In the genomic region with DNA sequence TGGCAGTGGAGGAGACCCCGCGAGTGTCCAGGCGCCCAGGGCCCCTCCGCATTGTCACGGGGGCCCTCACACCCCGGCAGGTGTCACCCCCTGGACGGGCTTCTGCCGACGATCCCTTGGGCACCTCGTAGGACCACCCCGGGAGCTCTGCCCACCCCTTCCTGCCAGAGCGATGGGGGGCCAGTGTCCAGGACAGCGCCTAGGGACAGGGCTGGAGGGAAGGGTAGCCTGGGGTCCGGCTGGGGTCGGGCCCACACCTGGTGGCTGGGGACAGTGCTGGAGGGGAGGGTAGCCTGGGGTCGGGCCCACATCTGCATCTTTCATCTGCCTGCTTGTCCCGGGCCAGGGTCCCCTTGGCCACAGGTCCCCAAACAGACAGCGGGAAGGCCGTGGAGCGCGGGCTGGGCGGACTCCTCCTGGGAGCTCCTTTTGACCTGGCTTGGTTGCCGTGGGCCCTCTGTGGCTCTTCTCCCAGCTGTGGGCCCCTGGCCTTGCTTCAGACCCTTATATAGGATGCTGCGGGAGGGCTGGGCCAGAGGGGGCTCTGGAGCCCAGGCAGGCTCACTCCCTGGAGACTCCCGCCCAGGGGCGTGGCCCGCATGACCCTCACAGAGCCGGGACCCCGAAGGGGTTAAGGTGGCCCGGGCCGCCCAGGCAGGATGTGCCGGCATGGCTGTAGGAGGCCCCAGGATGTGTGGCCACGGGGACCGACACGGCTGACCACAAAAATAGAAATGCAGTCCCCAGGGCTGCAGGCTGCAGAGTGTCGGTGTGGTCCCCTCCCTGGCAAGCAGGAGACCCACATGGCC, we compare ENCODE assay signal across 10 cellular contexts.
A peak's percentile ranks its signal among the peaks of the same experiment; 100 is the strongest.
DNase-seq lines count a peak whose midpoint lies in the region; ATAC-seq and TF ChIP-seq lines count a peak whose summit lies in the region.
"Had no signal": no experiment of that assay in that cellular context is flagged by ENCODE, and none has a peak within 500 bp of the region (broad histone marks: within the 10 kb centered on the region; RNA-seq: fewer than 3 reads in every experiment).

No MANE protein-coding gene starts in this region.

- peaks cover 85% of the 10 kb centered on the region for H3K27me3 ChIP-seq in IMR-90 (ENCODE audit: control insufficient read depth, insufficient read depth, low read length)
- no peaks in the 10 kb centered on the region for H3K27me3 ChIP-seq in endocrine pancreas (ENCODE audit: control insufficient read depth, insufficient read depth, low read length)

- POLR2A ChIA-PET in IMR-90 (lab: Charles Lee; ENCODE audit: unreplicated experiment), result no interaction called here

- no peak overlapping the region for H4K8ac ChIP-seq in IMR-90 (ENCODE audit: low read depth in 2 of 2, low read length in 2 of 2)

- no peak overlapping the region for H3K14ac ChIP-seq in IMR-90 (replicated peaks; ENCODE audit: low read depth, low read length)

- CTCF ChIA-PET in IMR-90 (lab: Yijun Ruan, JAX), result no interaction called here

- H3K9ac ChIP-seq in IMR-90 (ENCODE audit: low read depth, low read length), result no peak overlapping the region
- peak overlapping the region; percentile 82 for H3K9ac ChIP-seq in endocrine pancreas (ENCODE audit: control insufficient read depth, insufficient read depth, low read length)

- H3K18ac ChIP-seq in IMR-90 (ENCODE audit: low read depth, low read length), result no peak overlapping the region

- no peaks in the 10 kb centered on the region for H4K20me1 ChIP-seq in IMR-90 (ENCODE audit: insufficient read depth, low read length)

- no peaks in the 10 kb centered on the region for H3K9me1 ChIP-seq in IMR-90 (ENCODE audit: insufficient read depth, low read length)

- H4K5ac ChIP-seq in IMR-90 (ENCODE audit: low read depth, low read length), result no peak overlapping the region

- no peaks in the 10 kb centered on the region for H3K79me1 ChIP-seq in IMR-90 (ENCODE audit: low read depth in 1 of 2, low read length in 2 of 2)

- H3K4me2 ChIP-seq in IMR-90 (ENCODE audit: low read depth, low read length), result no peak overlapping the region; the same call in 1 of the 2 replicates

- peak; percentile 43 for DNase-seq in CD14-positive monocyte (ENCODE audit: low spot score)
- no peak for DNase-seq in IMR-90
- no peak for DNase-seq in GF-D8 (lab: John Stamatoyannopoulos, UW)
- DNase-seq: activated CD4-positive, CD25-positive, alpha-beta regulatory T cell treated with anti-CD3 and anti-CD28 coated beads, Interleukin-2, amount 50 U/mL, for 72 hours; stimulated activated CD8-positive, alpha-beta memory T cell treated with anti-CD3 and anti-CD28 coated beads, Interleukin-4, amount 100 ng/mL, for 48 hours had no signal

- in situ Hi-C loops in IMR-90 (cut with MboI; ENCODE audit: low sequenced_read_pairs), result no loop called here

- no peak overlapping the region for H2BK120ac ChIP-seq in IMR-90 (ENCODE audit: low read depth, low read length)

- no TSS peak for BruUV-seq in IMR-90 (replicated peaks; lab: Mats Ljungman, UMichigan)

- no peaks in the 10 kb centered on the region for H3K36me3 Mint-ChIP-seq in CD14-positive monocyte
- H3K36me3 Mint-ChIP-seq in nephron (ENCODE audit: low read depth), result no peaks in the 10 kb centered on the region

- H3K27ac Mint-ChIP-seq in CD14-positive monocyte (no peak overlapping the region), nephron (no peak overlapping the region)

- TF ChIP-seq RAD21 in IMR-90 (IDR thresholded peaks at IDR 0.05; ENCODE audit: low read length), result no peak

- dilution Hi-C loops in IMR-90 (cut with HindIII; ENCODE audit: low sequenced_read_pairs, unreplicated experiment), result no loop called here

- TF ChIP-seq CTCF in CD14-positive monocyte (IDR thresholded peaks at IDR 0.05) (no peak), IMR-90 (conservative IDR thresholded peaks at IDR 0.05; ENCODE audit: low read depth, low read length) (no peak), nephron (IDR thresholded peaks at IDR 0.05; ENCODE audit: unreplicated experiment in 3 of 3) (no peak)

- WGBS in IMR-90 (ENCODE audit: extremely low coverage in 2 of 2, insufficient read length in 1 of 2), 2 experiments, result 22% methylated on average over 15 of the region's 36 CpGs; no CpG with 5 or more reads in 1 of the 2 experiments

- peak overlapping the region; percentile 11 for H2AFZ ChIP-seq in IMR-90 (replicated peaks; ENCODE audit: low read length, poor library complexity)

- H4K91ac ChIP-seq in IMR-90 (ENCODE audit: insufficient read depth, low read depth, low read length), result no peak overlapping the region

- H3K36me3 ChIP-seq in IMR-90 (ENCODE audit: control insufficient read depth, insufficient read depth, low read length), result no peaks in the 10 kb centered on the region
- H3K36me3 ChIP-seq in endocrine pancreas (ENCODE audit: control insufficient read depth, insufficient read depth, low read length), result no peaks in the 10 kb centered on the region

- H3K4me3 ChIP-seq in IMR-90 (ENCODE audit: insufficient read depth, low read depth, low read length), result no peak overlapping the region
- no peak overlapping the region for H3K4me3 ChIP-seq in endocrine pancreas (ENCODE audit: control insufficient read depth, insufficient read depth, low read length)

- H3K4me1 ChIP-seq in IMR-90 (ENCODE audit: control insufficient read depth, insufficient read depth, low read length) (peaks cover 2% of the 10 kb centered on the region; the same call in 1 of the 2 replicates), endocrine pancreas (ENCODE audit: control insufficient read depth, insufficient read depth, low read length) (no peaks in the 10 kb centered on the region)

- no peak overlapping the region for H3K56ac ChIP-seq in IMR-90 (ENCODE audit: extremely low read depth, insufficient read depth, low read length)

- H2BK15ac ChIP-seq in IMR-90 (ENCODE audit: low read depth, low read length), result no peak overlapping the region

- H3K4me3 Mint-ChIP-seq in CD14-positive monocyte (peak overlapping the region; percentile 55 to 72), nephron (peak overlapping the region; percentile 65 to 76 (median 66))

- intact Hi-C loops in CD14-positive monocyte (cut with micrococcal nuclease), result no loop called here
- intact Hi-C loops in IMR-90 (cut with micrococcal nuclease), result no loop called here

- peaks cover 12% of the 10 kb centered on the region for H3K4me1 Mint-ChIP-seq in CD14-positive monocyte
- peaks cover 22% of the 10 kb centered on the region for H3K4me1 Mint-ChIP-seq in nephron

- H3K9me3 Mint-ChIP-seq in CD14-positive monocyte, result peaks cover 0 to 2% (median 0%) of the 10 kb centered on the region in 7 donors
- no peaks in the 10 kb centered on the region for H3K9me3 Mint-ChIP-seq in nephron

- no peak overlapping the region for H2AK5ac ChIP-seq in IMR-90 (ENCODE audit: low read depth, low read length)

- H3K4ac ChIP-seq in IMR-90 (ENCODE audit: low read depth, low read length), result no peak overlapping the region

- H2BK20ac ChIP-seq in IMR-90 (ENCODE audit: low read depth, low read length), result no peak overlapping the region

- no peak overlapping the region for H3K23ac ChIP-seq in IMR-90 (ENCODE audit: low read depth, low read length)

- no peak overlapping the region for H3K27ac ChIP-seq in IMR-90 (ENCODE audit: insufficient read depth, low read length)

- no peak for TF ChIP-seq POLR2A in IMR-90 (IDR thresholded peaks at IDR 0.05; ENCODE audit: low read depth, low read length)

- H3K27me3 Mint-ChIP-seq in CD14-positive monocyte (ENCODE audit: low read depth in 3 of 3) (peaks cover 33 to 50% (median 45%) of the 10 kb centered on the region in 3 donors), nephron (ENCODE audit: low read depth) (peaks cover 63% of the 10 kb centered on the region)

- ATAC-seq in IMR-90 (ENCODE audit: low read depth) (no peak), GM18867 (IDR thresholded peaks at IDR 0.05; ENCODE audit: unreplicated experiment) (no peak), HG02571 (IDR thresholded peaks at IDR 0.05; ENCODE audit: unreplicated experiment) (no peak), HG02588 (IDR thresholded peaks at IDR 0.05; ENCODE audit: unreplicated experiment) (no peak)

- H3K9me3 ChIP-seq in IMR-90 (ENCODE audit: control insufficient read depth, insufficient read depth, low read length), result no peaks in the 10 kb centered on the region
- no peaks in the 10 kb centered on the region for H3K9me3 ChIP-seq in endocrine pancreas (ENCODE audit: control insufficient read depth, low read length)

- peak overlapping the region; percentile 24 for H2AK9ac ChIP-seq in IMR-90 (replicated peaks; ENCODE audit: low read depth, low read length, poor library complexity)

- H2BK5ac ChIP-seq in IMR-90 (ENCODE audit: low read depth, low read length, poor library complexity, severe bottlenecking), result no peak overlapping the region

TF ChIP-seq in IMR-90, 13 proteins besides CTCF, POLR2A, EP300 and RAD21 (continues in another document):
- TF ChIP-seq BHLHE40 (IDR thresholded peaks at IDR 0.05; ENCODE audit: low read depth, low read length) (no peak), SMC3 (IDR thresholded peaks at IDR 0.05; ENCODE audit: low read depth, low read length) (no peak), RCOR1 (IDR thresholded peaks at IDR 0.05; ENCODE audit: insufficient replicate concordance, low read length) (no peak), MAZ (IDR thresholded peaks at IDR 0.05; ENCODE audit: borderline replicate concordance, low read depth, low read length) (no peak), RFX5 (IDR thresholded peaks at IDR 0.05; ENCODE audit: low read depth, low read length) (no peak), NFE2L2 (IDR thresholded peaks at IDR 0.05; ENCODE audit: low read depth, low read length) (no peak), CHD1 (IDR thresholded peaks at IDR 0.05; ENCODE audit: low read depth, low read length) (no peak), FOS (IDR thresholded peaks at IDR 0.05; ENCODE audit: low read depth, low read length) (no peak), CEBPB (IDR thresholded peaks at IDR 0.05; ENCODE audit: low read depth, low read length) (no peak), MXI1 (IDR thresholded peaks at IDR 0.05; ENCODE audit: borderline replicate concordance, low read depth, low read length) (no peak)
- TF ChIP-seq, protein P1, sequence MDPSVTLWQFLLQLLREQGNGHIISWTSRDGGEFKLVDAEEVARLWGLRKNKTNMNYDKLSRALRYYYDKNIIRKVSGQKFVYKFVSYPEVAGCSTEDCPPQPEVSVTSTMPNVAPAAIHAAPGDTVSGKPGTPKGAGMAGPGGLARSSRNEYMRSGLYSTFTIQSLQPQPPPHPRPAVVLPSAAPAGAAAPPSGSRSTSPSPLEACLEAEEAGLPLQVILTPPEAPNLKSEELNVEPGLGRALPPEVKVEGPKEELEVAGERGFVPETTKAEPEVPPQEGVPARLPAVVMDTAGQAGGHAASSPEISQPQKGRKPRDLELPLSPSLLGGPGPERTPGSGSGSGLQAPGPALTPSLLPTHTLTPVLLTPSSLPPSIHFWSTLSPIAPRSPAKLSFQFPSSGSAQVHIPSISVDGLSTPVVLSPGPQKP (IDR thresholded peaks at IDR 0.05; ENCODE audit: borderline replicate concordance, low read depth, low read length), result no peak
